8 cellular contexts compared by ENCODE assay signal in genomic region chr3:48919215-48920138, GRCh38. TPM values are rescaled to one million over a fixed set of nuclear protein-coding genes. Genes with fewer than 3 reads are reported as not detected.
DNase-seq lines count a peak whose midpoint lies in the region; ATAC-seq lines count a peak whose summit lies in the region.

No MANE protein-coding gene starts in this region.

- intact Hi-C loops in Right ventricle myocardium inferior (cut with DNase I): loop anchor here (5.0 kb wide), 1 partner anchor 33 kb away; no protein-coding TSS in a partner anchor
- intact Hi-C loops in posterior cingulate gyrus (cut with DNase I): loop anchor here (1.0 to 2.0 kb wide), 2 partner anchors 71 to 72 kb away; partner anchors contain the start of genes P4HTM and PRKAR2A

- ATAC-seq in GM18873 (IDR thresholded peaks at IDR 0.05; ENCODE audit: low FRiP score, unreplicated experiment): peak; percentile 7
- peak; percentile 23 for ATAC-seq in HG03196 (IDR thresholded peaks at IDR 0.05; ENCODE audit: unreplicated experiment)
- peak; percentile 38 for ATAC-seq in Right ventricle myocardium inferior
- no peak for ATAC-seq in HG02571 (IDR thresholded peaks at IDR 0.05; ENCODE audit: unreplicated experiment)

- in situ Hi-C loops in ACHN (cut with HindIII; ENCODE audit: low pct_ligation_motif_present, low pct_unique_long_range_greater_than_20kb, low sequenced_read_pairs): no loop called here

- DNase-seq in ACHN (peak; percentile 54), RPMI8226 (peak; percentile 78), Right ventricle myocardium inferior (ENCODE audit: missing footprints) (peak; percentile 81), posterior cingulate gyrus (peak in 6 of 10 donors; percentile 10 to 87 (median 40))
- peak; percentile 38 for DNase-seq in activated gamma-delta T cell treated with anti-CD3 and anti-CD28 coated beads, Interleukin-2, amount 50 U/mL, for 16 hours (ENCODE audit: low read depth)

RNA-seq across cellular contexts. Expression of gene ARIH2, which starts 0.8 kb away (rescaled TPM):
- total RNA-seq in Right ventricle myocardium inferior: 149 TPM

RNA-seq across cellular contexts. Expression of gene SLC25A20, which starts 20.8 kb away (rescaled TPM):
- 130 TPM for total RNA-seq in Right ventricle myocardium inferior
